ENCODE assay signal across 8 cellular contexts in genomic region chr2:172985139-172985874, GRCh38.
DNase-seq lines count a peak whose midpoint lies in the region; ATAC-seq, FAIRE-seq and TF ChIP-seq lines count a peak whose summit lies in the region.

No MANE protein-coding gene starts in this region.

- in situ Hi-C loops in G401 (cut with HindIII; ENCODE audit: low sequenced_read_pairs), result no loop called here

- peaks cover 12% of the 10 kb centered on the region for H3K4me1 ChIP-seq in osteoblast (ENCODE audit: insufficient read depth, low read length)

- no peak for TF ChIP-seq CTCF in NB4 (IDR thresholded peaks at IDR 0.05; ENCODE audit: low read depth, low read length)
- TF ChIP-seq CTCF in bronchial epithelial cell (IDR thresholded peaks at IDR 0.05; ENCODE audit: insufficient read depth, low read length, severe bottlenecking), result no peak
- TF ChIP-seq CTCF in osteoblast (IDR thresholded peaks at IDR 0.05; ENCODE audit: extremely low read depth, low read depth, low read length), result no peak
- no peak for TF ChIP-seq CTCF in GM10266 (IDR thresholded peaks at IDR 0.05; ENCODE audit: control insufficient read depth, insufficient read depth, low read depth, missing control alignments)

- no peak overlapping the region for H3K4me3 ChIP-seq in NB4 (ENCODE audit: low read depth, low read length)
- no peak overlapping the region for H3K4me3 ChIP-seq in bronchial epithelial cell (ENCODE audit: low read depth, low read length)
- H3K4me3 ChIP-seq in osteoblast (ENCODE audit: insufficient read depth, low read length), result peak overlapping the region; percentile 17
- H3K4me3 ChIP-seq in H7 (ENCODE audit: insufficient read depth, low read depth, low read length), result no peak overlapping the region

- DNase-seq in G401 (ENCODE audit: low spot score), result peak; percentile 64
- DNase-seq in NB4 (ENCODE audit: low read depth), result peak; percentile 27
- peak; percentile 97 for DNase-seq in bronchial epithelial cell (ENCODE audit: low read depth)
- DNase-seq in osteoblast (ENCODE audit: insufficient read length, low spot score, missing footprints), result peak; percentile 88
- DNase-seq in superior temporal gyrus (ENCODE audit: extremely low spot score), result no peak
- no peak for DNase-seq in GM10266 (ENCODE audit: extremely low spot score)
- DNase-seq in H7, result no peak

- no peak for TF ChIP-seq POLR2A in NB4 (IDR thresholded peaks at IDR 0.05; ENCODE audit: extremely low read depth, insufficient read length)

- H3K36me3 ChIP-seq in bronchial epithelial cell (ENCODE audit: control insufficient read depth, insufficient read depth, low read length), result no peaks in the 10 kb centered on the region
- H3K36me3 ChIP-seq in osteoblast (ENCODE audit: insufficient read depth, low read length), result no peaks in the 10 kb centered on the region
- no peaks in the 10 kb centered on the region for H3K36me3 ChIP-seq in H7 (replicated peaks; ENCODE audit: control insufficient read depth, insufficient read depth, low read length)

- no peaks in the 10 kb centered on the region for H3K9me3 ChIP-seq in osteoblast (ENCODE audit: low read depth, low read length)

- peak overlapping the region; percentile 62 for H3K4me2 ChIP-seq in osteoblast (ENCODE audit: insufficient read depth, low read length)

- FAIRE-seq in bronchial epithelial cell (lab: Jason Lieb, UNC), result peak; percentile 70

- H3K27me3 ChIP-seq in bronchial epithelial cell (ENCODE audit: control insufficient read depth, insufficient read depth, low read length) (peaks cover 2% of the 10 kb centered on the region), osteoblast (ENCODE audit: insufficient read depth, low read length) (peaks cover 21% of the 10 kb centered on the region), H7 (ENCODE audit: control insufficient read depth, insufficient read depth, low read length) (no peaks in the 10 kb centered on the region)

- peak overlapping the region; percentile 49 for H2AFZ ChIP-seq in osteoblast (ENCODE audit: low read length)

- H3K79me2 ChIP-seq in osteoblast (ENCODE audit: insufficient read depth, low read length), result no peaks in the 10 kb centered on the region

- no peak for ATAC-seq in HG02885 (IDR thresholded peaks at IDR 0.05; ENCODE audit: poor library complexity, unreplicated experiment)

- no peak overlapping the region for H3K27ac ChIP-seq in osteoblast (ENCODE audit: low read depth, low read length)

- no peaks in the 10 kb centered on the region for H4K20me1 ChIP-seq in osteoblast (ENCODE audit: insufficient read depth, low read length)

Comparison
In these comparisons a context has a peak if more than half of its experiments do, and no peak if none do; other contexts are left out.
1. DNase-seq: peak in G401 (single experiment), NB4 (single experiment), bronchial epithelial cell (single experiment) and osteoblast (single experiment); none in superior temporal gyrus (single experiment), GM10266 (single experiment) and H7 (single experiment).